8 cellular contexts compared by ENCODE assay signal in genomic region chr1:99264201-99265021, GRCh38. TPM values are rescaled to one million over a fixed set of nuclear protein-coding genes. Genes with fewer than 3 reads are reported as not detected.
DNase-seq lines count a peak whose midpoint lies in the region; ATAC-seq and TF ChIP-seq lines count a peak whose summit lies in the region.

TSS of gene PLPPR4 (plus strand) at chr1:99264492. CDS start at chr1:99264594, 102 bp downstream.

- H3K4me3 Mint-ChIP-seq in immature natural killer cell: no peak within 1 kb of the TSS

- ATAC-seq in HG03521 (IDR thresholded peaks at IDR 0.05; ENCODE audit: unreplicated experiment) (peak; percentile 46), gastroesophageal sphincter (peak; percentile 77), HG02571 (IDR thresholded peaks at IDR 0.05; ENCODE audit: unreplicated experiment) (no peak)

- H3F3A ChIP-seq in neural cell (ENCODE audit: insufficient read depth, low read length, poor library complexity, severe bottlenecking): no peaks in the 10 kb centered on the region

- H3K27me3 ChIP-seq in gastroesophageal sphincter: peaks cover 16% of the 10 kb centered on the region
- no peaks in the 10 kb centered on the region for H3K27me3 ChIP-seq in neural cell (ENCODE audit: insufficient read depth, low read depth, low read length)

- H3K4me1 Mint-ChIP-seq in immature natural killer cell: no peaks in the 10 kb centered on the region

- H3K4me1 ChIP-seq in gastroesophageal sphincter: peaks cover 0 to 14% (median 0%) of the 10 kb centered on the region in 3 donors

- H3K27ac ChIP-seq in gastroesophageal sphincter: peak within 1 kb of the TSS in 1 of 4 donors; percentile 44
- peak within 1 kb of the TSS; percentile 59 for H3K27ac ChIP-seq in neural cell (ENCODE audit: low read length)

- no peaks in the 10 kb centered on the region for H3K9me3 ChIP-seq in gastroesophageal sphincter
- no peaks in the 10 kb centered on the region for H3K9me3 ChIP-seq in neural cell (ENCODE audit: low read length)

- H3K36me3 ChIP-seq in gastroesophageal sphincter (no peaks in the 10 kb centered on the region), neural cell (ENCODE audit: insufficient read depth, low read length) (no peaks in the 10 kb centered on the region)

- no peak for TF ChIP-seq EP300 in gastroesophageal sphincter (IDR thresholded peaks at IDR 0.05)
- no peak for TF ChIP-seq EP300 in neural cell (conservative IDR thresholded peaks at IDR 0.05; ENCODE audit: poor library complexity, severe bottlenecking)

- no peak for TF ChIP-seq CTCF in WI38 (IDR thresholded peaks at IDR 0.05; ENCODE audit: low read depth, low read length)
- no peak for TF ChIP-seq CTCF in gastroesophageal sphincter (IDR thresholded peaks at IDR 0.05)
- peak; percentile 7 for TF ChIP-seq CTCF in neural cell (IDR thresholded peaks at IDR 0.05; ENCODE audit: poor library complexity, severe bottlenecking)

- peak within 1 kb of the TSS; percentile 83 for H3K9ac ChIP-seq in neural cell (ENCODE audit: low read length)

- no peaks in the 10 kb centered on the region for H3K79me2 ChIP-seq in neural cell (replicated peaks; ENCODE audit: insufficient read depth, low read length)

- WGBS in gastroesophageal sphincter (ENCODE audit: low coverage in 1 of 2), 2 donors: 0 to 12% methylated on average over 11 to 17 of the region's 51 CpGs

- peaks cover 5 to 9% (median 6%) of the 10 kb centered on the region in 3 donors for H3K27me3 Mint-ChIP-seq in immature natural killer cell (ENCODE audit: low read depth in 3 of 3)

- TF ChIP-seq POLR2A in gastroesophageal sphincter (IDR thresholded peaks at IDR 0.05): no peak

- H2AFZ ChIP-seq in neural cell (ENCODE audit: low read depth, low read length): peak within 1 kb of the TSS; percentile 85

- H3K9me3 Mint-ChIP-seq in immature natural killer cell: peaks cover 5 to 48% (median 9%) of the 10 kb centered on the region in 6 donors

- H4K20me1 ChIP-seq in neural cell (ENCODE audit: insufficient read depth): no peaks in the 10 kb centered on the region

- TF ChIP-seq RAD21 in neural cell (conservative IDR thresholded peaks at IDR 0.05): peak; percentile 48

- H3K9me2 ChIP-seq in neural cell (ENCODE audit: insufficient read depth, low read length): no peaks in the 10 kb centered on the region

- H3K27ac Mint-ChIP-seq in immature natural killer cell: no peak within 1 kb of the TSS

- peaks cover 0 to 3% (median 0%) of the 10 kb centered on the region in 3 donors for H3K36me3 Mint-ChIP-seq in immature natural killer cell

- DNase-seq in AG08395 (ENCODE audit: low spot score) (peak; percentile 61), immature natural killer cell (no peak)
- no peak for DNase-seq in effector CD8-positive, alpha-beta T cell (lab: John Stamatoyannopoulos, UW)

- H3K4me2 ChIP-seq in neural cell (ENCODE audit: low read length): peak within 1 kb of the TSS; percentile 64

- H3K4me3 ChIP-seq in WI38 (ENCODE audit: low read depth, low read length): peak within 1 kb of the TSS; percentile 72
- peak within 1 kb of the TSS; percentile 7 to 51 for H3K4me3 ChIP-seq in gastroesophageal sphincter
- H3K4me3 ChIP-seq in neural cell (ENCODE audit: low read length): peak within 1 kb of the TSS; percentile 80

TF ChIP-seq in neural cell, 6 proteins besides CTCF, POLR2A, EP300 and RAD21:
- TF ChIP-seq TAF1 (IDR thresholded peaks at IDR 0.05; ENCODE audit: low read depth): peak; percentile 56
- no peak for TF ChIP-seq MXI1 (conservative IDR thresholded peaks at IDR 0.05; ENCODE audit: poor library complexity, severe bottlenecking)
- TF ChIP-seq SMC3 (conservative IDR thresholded peaks at IDR 0.05; ENCODE audit: poor library complexity): peak; percentile 35
- peak; percentile 54 for TF ChIP-seq POLR2AphosphoS5 (IDR thresholded peaks at IDR 0.05)
- no peak for TF ChIP-seq EZH2 (IDR thresholded peaks at IDR 0.05; ENCODE audit: borderline replicate concordance, insufficient read depth, low read length, poor library complexity, severe bottlenecking)
- TF ChIP-seq REST (IDR thresholded peaks at IDR 0.05; ENCODE audit: borderline replicate concordance): peak; percentile 64

RNA-seq across cellular contexts. Expression of gene PLPPR4, which starts in this region (rescaled TPM):
- 1 to 10 TPM in 3 of 4 donors, under 1 TPM in 1; 0.77 to 2.8 (median 1.2) TPM for total RNA-seq in gastroesophageal sphincter
- polyA plus RNA-seq in neural cell: 36.8 and 40.2 TPM in 2 replicates
- 71.3 and 76.6 TPM in 2 replicates for polyA minus RNA-seq in neural cell
- polyA plus RNA-seq in immature natural killer cell: not detected

Comparison
In these comparisons a context has a peak if more than half of its experiments do, and no peak if none do; other contexts are left out.
1. RNA of gene PLPPR4 (polyA plus RNA-seq): 36.8 to 40.2 TPM in neural cell; not detected in immature natural killer cell; every median in the first group is over 10 times any median in the second.
2. H3K4me3 ChIP-seq: peak in every context shown above with its lines; median percentile 80 in neural cell; 72 in WI38; 29 in gastroesophageal sphincter.